Comparison of ENCODE assay signal across 8 cellular contexts in genomic region chr19:17303167-17303939, GRCh38. TPM values are rescaled to one million over a fixed set of nuclear protein-coding genes. Genes with fewer than 3 reads are reported as not detected.
DNase-seq lines count a peak whose midpoint lies in the region; ATAC-seq and TF ChIP-seq lines count a peak whose summit lies in the region.

Gene ABHD8 (minus strand): TSS chr19:17303425. CDS start chr19:17301616, 1,809 bp downstream.

- peak; percentile 57 for ATAC-seq in GM18909 (IDR thresholded peaks at IDR 0.05; ENCODE audit: poor library complexity, unreplicated experiment)
- peak; percentile 44 for ATAC-seq in HG03196 (IDR thresholded peaks at IDR 0.05; ENCODE audit: unreplicated experiment)

- H3K4me1 Mint-ChIP-seq in chondrocyte (ENCODE audit: low read depth), result peaks cover 32% of the 10 kb centered on the region

- DNase-seq in AG09319 (ENCODE audit: extremely low read depth, low read depth), result peak; percentile 89
- peak; percentile 83 for DNase-seq in NCI-H345 treated with DMSO at 0.1 percent for 48 hours (lab: John Stamatoyannopoulos, UW; ENCODE audit: unreplicated experiment)
- peak; percentile 88 to 92 for DNase-seq in activated CD4-positive, alpha-beta T cell treated with anti-CD3 and anti-CD28 coated beads for 24 hours (ENCODE audit: low read depth in 2 of 2)
- DNase-seq in chondrocyte (ENCODE audit: low spot score), result peak; percentile 98
- DNase-seq in kidney glomerular epithelial cell (lab: John Stamatoyannopoulos, UW), result peak; percentile 91
- DNase-seq in stimulated activated CD4-positive, alpha-beta T cell treated with anti-CD3 and anti-CD28 coated beads, Interleukin-15, amount 100 ng/mL, for 24 hours, result peak; percentile 96

- no peaks in the 10 kb centered on the region for H3K27me3 Mint-ChIP-seq in chondrocyte (ENCODE audit: low read depth)

- peak; percentile 33 for TF ChIP-seq CTCF in AG09319 (IDR thresholded peaks at IDR 0.05; ENCODE audit: low read depth, low read length)
- TF ChIP-seq CTCF in chondrocyte (IDR thresholded peaks at IDR 0.05), result peak; percentile 77

- no peaks in the 10 kb centered on the region for H3K9me3 Mint-ChIP-seq in chondrocyte (ENCODE audit: low read depth)

- no peaks in the 10 kb centered on the region for H3K36me3 Mint-ChIP-seq in chondrocyte (ENCODE audit: low read depth)

- H3K4me3 Mint-ChIP-seq in chondrocyte (ENCODE audit: unreplicated experiment), result peak within 1 kb of the TSS; percentile 57

- H3K27ac Mint-ChIP-seq in chondrocyte (ENCODE audit: unreplicated experiment), result peak within 1 kb of the TSS; percentile 41

RNA-seq across cellular contexts. Expression of gene ABHD8, which starts in this region (rescaled TPM):
- total RNA-seq in chondrocyte, result 3.5 to 6.6 TPM (median 5.9 TPM) in 3 replicates

Comparison
In these comparisons a context has a peak if more than half of its experiments do, and no peak if none do; other contexts are left out.
1. Peak in every context shown above with its lines: DNase-seq and ATAC-seq.